ENCODE assay signal across 27 cellular contexts in genomic region chr1:10710489-10710888, GRCh38.
A peak's percentile ranks its signal among the peaks of the same experiment; 100 is the strongest.
DNase-seq lines count a peak whose midpoint lies in the region; ATAC-seq and TF ChIP-seq lines count a peak whose summit lies in the region.
"Had no signal": no experiment of that assay in that cellular context is flagged by ENCODE, and none has a peak within 500 bp of the region (broad histone marks: within the 10 kb centered on the region; RNA-seq: fewer than 3 reads in every experiment).

No MANE protein-coding gene starts in this region.

- H3K27me3 ChIP-seq in thyroid gland: no peaks in the 10 kb centered on the region
- H3K27me3 ChIP-seq: body of pancreas, MG63, testis had no signal

- no peaks in the 10 kb centered on the region for H3K36me3 ChIP-seq in thyroid gland
- H3K36me3 ChIP-seq: MG63 had no signal

- H3K4me1 ChIP-seq in thyroid gland: peaks cover 10 to 19% of the 10 kb centered on the region in 2 donors
- H3K4me1 ChIP-seq: testis had no signal

- H3K9me3 ChIP-seq in thyroid gland: no peaks in the 10 kb centered on the region
- H3K9me3 ChIP-seq: body of pancreas, MG63, testis had no signal

- TF ChIP-seq POLR2A in thyroid gland (IDR thresholded peaks at IDR 0.05): no peak
- no peak for TF ChIP-seq POLR2A in GM18505 (IDR thresholded peaks at IDR 0.05; ENCODE audit: borderline replicate concordance, extremely low read depth, insufficient read depth, insufficient read length)

- intact Hi-C loops in left ventricle myocardium superior (cut with micrococcal nuclease): no loop called here
- intact Hi-C loops in Right ventricle myocardium inferior (cut with DNase I): no loop called here
- intact Hi-C loops in thyroid gland (cut with DNase I): no loop called here

- peaks cover 2% of the 10 kb centered on the region for H3K27me3 Mint-ChIP-seq in activated CD8-positive, alpha-beta T cell treated with anti-CD3 and anti-CD28 coated beads, Interleukin-2, amount 10 ng/mL, durations not matched to agents 7 days and 5 days (ENCODE audit: low read depth)
- H3K27me3 Mint-ChIP-seq: stimulated activated naive CD8-positive, alpha-beta T cell treated with anti-CD3 and anti-CD28 coated beads, Interleukin-15, Interleukin-2, amounts not matched to agents 100 ng/mL and 50 ng/mL, for 24 hours had no signal

- DNase-seq in left ventricle myocardium superior (no peak), Right ventricle myocardium inferior (ENCODE audit: missing footprints) (no peak), NCI-H2196 (lab: John Stamatoyannopoulos, UW; ENCODE audit: unreplicated experiment) (peak; percentile 78), thyroid gland (peak; percentile 52 to 68)
- DNase-seq in activated CD8-positive, alpha-beta T cell treated with anti-CD3 and anti-CD28 coated beads, Interleukin-2, amount 10 ng/mL, durations not matched to agents 7 days and 5 days: no peak
- no peak for DNase-seq in stimulated activated naive CD4-positive, alpha-beta T cell (lab: John Stamatoyannopoulos, UW)
- DNase-seq: activated CD4-positive, alpha-beta T cell treated with anti-CD3 and anti-CD28 coated beads for 1 hour; activated CD8-positive, alpha-beta T cell treated with anti-CD3 and anti-CD28 coated beads for 36 hours; activated naive CD4-positive, alpha-beta T cell treated with anti-CD3 and anti-CD28 coated beads, Interleukin-2, amount 10 ng/mL, durations not matched to agents 7 days and 5 days; body of pancreas; KG1; kidney glomerular epithelial cell; MG63; natural killer cell; NCI-H1436; PC-3; SHP77 treated with DMSO at 0.1 percent for 48 hours; T-helper 2 cell; testis had no signal

- ATAC-seq in left ventricle myocardium superior (peak; percentile 2), Right ventricle myocardium inferior (no peak), GM18505 (IDR thresholded peaks at IDR 0.05; ENCODE audit: unreplicated experiment) (no peak)
- ATAC-seq in activated CD8-positive, alpha-beta T cell treated with anti-CD3 and anti-CD28 coated beads, Interleukin-2, amount 10 ng/mL, durations not matched to agents 7 days and 5 days: no peak
- ATAC-seq: activated CD8-positive, alpha-beta T cell treated with anti-CD3 and anti-CD28 coated beads for 36 hours; activated T-helper 17 cell treated with anti-CD3 and anti-CD28 coated beads, Interleukin-2, amount 50 U/mL, for 72 hours; body of pancreas; natural killer cell; PC-3 had no signal

- WGBS in thyroid gland, 2 donors: 70 to 85% methylated on average over 4 to 7 of the region's 7 CpGs

- POLR2A ChIA-PET in activated CD8-positive, alpha-beta T cell treated with anti-CD3 and anti-CD28 coated beads, Interleukin-2, amount 10 ng/mL, durations not matched to agents 7 days and 5 days (lab: Charles Lee): no interaction called here

- CTCF ChIA-PET in activated CD8-positive, alpha-beta T cell treated with anti-CD3 and anti-CD28 coated beads, Interleukin-2, amount 10 ng/mL, durations not matched to agents 7 days and 5 days (lab: Charles Lee): no interaction called here

- H3K36me3 Mint-ChIP-seq in activated CD8-positive, alpha-beta T cell treated with anti-CD3 and anti-CD28 coated beads, Interleukin-2, amount 10 ng/mL, durations not matched to agents 7 days and 5 days (ENCODE audit: low read depth): no peaks in the 10 kb centered on the region
- H3K36me3 Mint-ChIP-seq: activated naive CD4-positive, alpha-beta T cell treated with anti-CD3 and anti-CD28 coated beads, Interleukin-2, amount 10 ng/mL, durations not matched to agents 7 days and 5 days; CD14-positive monocyte; natural killer cell had no signal

- H3K27ac ChIP-seq in VCaP (peak overlapping the region; percentile 77), thyroid gland (no peak overlapping the region)
- H3K27ac ChIP-seq: body of pancreas, HL-60, testis had no signal

- TF ChIP-seq CTCF in VCaP (conservative IDR thresholded peaks at IDR 0.05) (no peak), thyroid gland (IDR thresholded peaks at IDR 0.05) (no peak)

- H3K9me3 Mint-ChIP-seq in activated CD8-positive, alpha-beta T cell treated with anti-CD3 and anti-CD28 coated beads, Interleukin-2, amount 10 ng/mL, durations not matched to agents 7 days and 5 days (ENCODE audit: insufficient read depth): no peaks in the 10 kb centered on the region
- H3K9me3 Mint-ChIP-seq: activated CD8-positive, alpha-beta T cell treated with anti-CD3 and anti-CD28 coated beads for 36 hours; activated naive CD4-positive, alpha-beta T cell treated with anti-CD3 and anti-CD28 coated beads, Interleukin-2, amount 10 ng/mL, durations not matched to agents 7 days and 5 days; activated T-helper 17 cell treated with anti-CD3 and anti-CD28 coated beads, Interleukin-2, amount 50 U/mL, for 72 hours; CD14-positive monocyte; natural killer cell; stimulated activated naive CD8-positive, alpha-beta T cell treated with anti-CD3 and anti-CD28 coated beads, Interleukin-15, Interleukin-2, amounts not matched to agents 100 ng/mL and 50 ng/mL, for 24 hours had no signal

- no peaks in the 10 kb centered on the region for H3K4me1 Mint-ChIP-seq in activated CD8-positive, alpha-beta T cell treated with anti-CD3 and anti-CD28 coated beads, Interleukin-2, amount 10 ng/mL, durations not matched to agents 7 days and 5 days (ENCODE audit: low read depth)
- H3K4me1 Mint-ChIP-seq: activated naive CD4-positive, alpha-beta T cell treated with anti-CD3 and anti-CD28 coated beads, Interleukin-2, amount 10 ng/mL, durations not matched to agents 7 days and 5 days; activated T-helper 17 cell treated with anti-CD3 and anti-CD28 coated beads, Interleukin-2, amount 50 U/mL, for 72 hours; CD14-positive monocyte; natural killer cell had no signal

- no peak overlapping the region for H3K4me3 ChIP-seq in thyroid gland (replicated peaks in 1 of 3)
- H3K4me3 ChIP-seq: body of pancreas, lung, MG63, skin epidermis, testis had no signal

- H3K27ac Mint-ChIP-seq in activated CD8-positive, alpha-beta T cell treated with anti-CD3 and anti-CD28 coated beads, Interleukin-2, amount 10 ng/mL, durations not matched to agents 7 days and 5 days: no peak overlapping the region
- H3K27ac Mint-ChIP-seq: activated CD8-positive, alpha-beta T cell treated with anti-CD3 and anti-CD28 coated beads for 36 hours; activated naive CD4-positive, alpha-beta T cell treated with anti-CD3 and anti-CD28 coated beads, Interleukin-2, amount 10 ng/mL, durations not matched to agents 7 days and 5 days; activated T-helper 17 cell treated with anti-CD3 and anti-CD28 coated beads, Interleukin-2, amount 50 U/mL, for 72 hours; CD14-positive monocyte; natural killer cell; stimulated activated naive CD8-positive, alpha-beta T cell treated with anti-CD3 and anti-CD28 coated beads, Interleukin-15, Interleukin-2, amounts not matched to agents 100 ng/mL and 50 ng/mL, for 24 hours had no signal

- no peak overlapping the region for H3K4me3 Mint-ChIP-seq in activated CD8-positive, alpha-beta T cell treated with anti-CD3 and anti-CD28 coated beads, Interleukin-2, amount 10 ng/mL, durations not matched to agents 7 days and 5 days
- H3K4me3 Mint-ChIP-seq: activated CD8-positive, alpha-beta T cell treated with anti-CD3 and anti-CD28 coated beads for 36 hours; activated naive CD4-positive, alpha-beta T cell treated with anti-CD3 and anti-CD28 coated beads, Interleukin-2, amount 10 ng/mL, durations not matched to agents 7 days and 5 days; activated T-helper 17 cell treated with anti-CD3 and anti-CD28 coated beads, Interleukin-2, amount 50 U/mL, for 72 hours; CD14-positive monocyte; natural killer cell; stimulated activated naive CD8-positive, alpha-beta T cell treated with anti-CD3 and anti-CD28 coated beads, Interleukin-15, Interleukin-2, amounts not matched to agents 100 ng/mL and 50 ng/mL, for 24 hours had no signal

Comparison
In these comparisons a context has a peak if more than half of its experiments do, and no peak if none do; other contexts are left out.
1. DNase-seq: peak in NCI-H2196 (single experiment) and thyroid gland (2 of 2); none in left ventricle myocardium superior (single experiment), Right ventricle myocardium inferior (single experiment), activated CD8-positive, alpha-beta T cell treated with anti-CD3 and anti-CD28 coated beads, Interleukin-2, amount 10 ng/mL, durations not matched to agents 7 days and 5 days (single experiment) and stimulated activated naive CD4-positive, alpha-beta T cell (0 of 6).